In genomic region chr18:23451491-23451890, GRCh38 we compare ENCODE assay signal across 1 cellular context.
TF ChIP-seq lines count a peak whose summit lies in the region.

No MANE protein-coding gene starts in this region.

TF ChIP-seq in GM12878, 131 proteins besides CTCF, POLR2A, EP300 and RAD21:
- TF ChIP-seq MTA2 (IDR thresholded peaks at IDR 0.05; ENCODE audit: low read depth) (0 out of 2 replicates have a peak, but pooled peaks have one; percentile 24), IKZF2 (IDR thresholded peaks at IDR 0.05) (peak; percentile 39 to 57; a peak in 2 of 4 replicates), PAX8 (IDR thresholded peaks at IDR 0.05) (no peak), TCF12 (IDR thresholded peaks at IDR 0.05; ENCODE audit: low read depth, low read length) (no peak), EED (IDR thresholded peaks at IDR 0.05; ENCODE audit: low read depth) (no peak), ASH2L (IDR thresholded peaks at IDR 0.05; ENCODE audit: borderline replicate concordance, low read depth) (peak; percentile 71; the same call in 1 of the 2 replicates), ETV6 (conservative IDR thresholded peaks at IDR 0.05 in 1 of 2, IDR thresholded peaks at IDR 0.05 in 1 of 2; ENCODE audit: borderline replicate concordance in 1 of 2, low read depth in 1 of 2) (0 out of 4 replicates have a peak, but pooled peaks of 1 of the 2 experiments have one; percentile 18), GABPA (IDR thresholded peaks at IDR 0.05; ENCODE audit: low read depth) (0 out of 2 replicates have a peak, but pooled peaks have one; percentile 20), RELB (IDR thresholded peaks at IDR 0.05; ENCODE audit: low read depth) (0 out of 2 replicates have a peak, but pooled peaks have one; percentile 48), HDAC2 (IDR thresholded peaks at IDR 0.05) (no peak), SREBF2 (IDR thresholded peaks at IDR 0.05; ENCODE audit: low read length) (no peak), ATF2 (IDR thresholded peaks at IDR 0.05; ENCODE audit: low read length) (peak; percentile 50; the same call in 1 of the 2 replicates), MXI1 (IDR thresholded peaks at IDR 0.05; ENCODE audit: low read depth, low read length) (0 out of 2 replicates have a peak, but pooled peaks have one; percentile 17), POLR2AphosphoS5 (IDR thresholded peaks at IDR 0.05; ENCODE audit: low read length) (no peak), RAD51 (IDR thresholded peaks at IDR 0.05) (no peak), NBN (IDR thresholded peaks at IDR 0.05) (peak; percentile 85), CEBPB (IDR thresholded peaks at IDR 0.05; ENCODE audit: borderline replicate concordance in 1 of 2, low read depth in 2 of 2, low read length in 2 of 2) (no peak), NR2F1 (conservative IDR thresholded peaks at IDR 0.05) (peak; percentile 50; the same call in 1 of the 2 replicates), CHD4 (IDR thresholded peaks at IDR 0.05) (0 out of 2 replicates have a peak, but pooled peaks have one; percentile 30), E2F4 (IDR thresholded peaks at IDR 0.05; ENCODE audit: low read depth, low read length) (no peak), PAX5 (IDR thresholded peaks at IDR 0.05; ENCODE audit: borderline replicate concordance, low read depth, low read length) (no peak), HDGF (IDR thresholded peaks at IDR 0.05) (0 out of 2 replicates have a peak, but pooled peaks have one; percentile 21), HCFC1 (IDR thresholded peaks at IDR 0.05; ENCODE audit: low read length) (no peak), STAT1 (conservative IDR thresholded peaks at IDR 0.05) (no peak), EGR1 (IDR thresholded peaks at IDR 0.05; ENCODE audit: borderline replicate concordance in 1 of 2, low read depth in 2 of 2, low read length in 2 of 2) (no peak), ESRRA (IDR thresholded peaks at IDR 0.05; ENCODE audit: low read length) (no peak), BHLHE40 (IDR thresholded peaks at IDR 0.05; ENCODE audit: borderline replicate concordance in 1 of 2, low read depth in 2 of 2, low read length in 1 of 2) (no peak), MEF2B (IDR thresholded peaks at IDR 0.05; ENCODE audit: partially characterized antibody, poor library complexity, severe bottlenecking) (peak; percentile 14), NRF1 (conservative IDR thresholded peaks at IDR 0.05; ENCODE audit: low read depth, low read length) (no peak), SKIL (IDR thresholded peaks at IDR 0.05; ENCODE audit: low read depth, poor library complexity, severe bottlenecking) (peak; percentile 52), SREBF1 (IDR thresholded peaks at IDR 0.05; ENCODE audit: low read length) (no peak), SUPT20H (IDR thresholded peaks at IDR 0.05; ENCODE audit: borderline replicate concordance, control insufficient read depth, low read depth, low read length) (no peak), ZNF592 (IDR thresholded peaks at IDR 0.05) (no peak), BCLAF1 (IDR thresholded peaks at IDR 0.05) (no peak), POLR2AphosphoS2 (IDR thresholded peaks at IDR 0.05; ENCODE audit: low read depth, low read length) (no peak), CREB1 (IDR thresholded peaks at IDR 0.05; ENCODE audit: low read depth) (no peak), YY1 (IDR thresholded peaks at IDR 0.05; ENCODE audit: low read depth, low read length) (no peak), FOXM1 (IDR thresholded peaks at IDR 0.05; ENCODE audit: low read depth, low read length) (peak; percentile 42; the same call in 1 of the 2 replicates), MAX (IDR thresholded peaks at IDR 0.05; ENCODE audit: low read depth, low read length) (no peak), RB1 (IDR thresholded peaks at IDR 0.05; ENCODE audit: borderline replicate concordance) (no peak), ZBED1 (IDR thresholded peaks at IDR 0.05; ENCODE audit: borderline replicate concordance) (no peak), EZH2 (IDR thresholded peaks at IDR 0.05; ENCODE audit: borderline replicate concordance, control insufficient read depth, low read depth, low read length) (no peak), SIX5 (IDR thresholded peaks at IDR 0.05; ENCODE audit: low read depth, low read length, severe bottlenecking) (no peak), ATF7 (IDR thresholded peaks at IDR 0.05; ENCODE audit: low read depth) (0 out of 2 replicates have a peak, but pooled peaks have one; percentile 47), E2F8 (IDR thresholded peaks at IDR 0.05; ENCODE audit: low read depth, partially characterized antibody) (no peak), KLF5 (IDR thresholded peaks at IDR 0.05; ENCODE audit: partially characterized antibody) (no peak), CBX5 (IDR thresholded peaks at IDR 0.05; ENCODE audit: low read depth) (0 out of 2 replicates have a peak, but pooled peaks have one; percentile 22)
